Comparison of ENCODE assay signal across 1 cellular context in the genomic region with DNA sequence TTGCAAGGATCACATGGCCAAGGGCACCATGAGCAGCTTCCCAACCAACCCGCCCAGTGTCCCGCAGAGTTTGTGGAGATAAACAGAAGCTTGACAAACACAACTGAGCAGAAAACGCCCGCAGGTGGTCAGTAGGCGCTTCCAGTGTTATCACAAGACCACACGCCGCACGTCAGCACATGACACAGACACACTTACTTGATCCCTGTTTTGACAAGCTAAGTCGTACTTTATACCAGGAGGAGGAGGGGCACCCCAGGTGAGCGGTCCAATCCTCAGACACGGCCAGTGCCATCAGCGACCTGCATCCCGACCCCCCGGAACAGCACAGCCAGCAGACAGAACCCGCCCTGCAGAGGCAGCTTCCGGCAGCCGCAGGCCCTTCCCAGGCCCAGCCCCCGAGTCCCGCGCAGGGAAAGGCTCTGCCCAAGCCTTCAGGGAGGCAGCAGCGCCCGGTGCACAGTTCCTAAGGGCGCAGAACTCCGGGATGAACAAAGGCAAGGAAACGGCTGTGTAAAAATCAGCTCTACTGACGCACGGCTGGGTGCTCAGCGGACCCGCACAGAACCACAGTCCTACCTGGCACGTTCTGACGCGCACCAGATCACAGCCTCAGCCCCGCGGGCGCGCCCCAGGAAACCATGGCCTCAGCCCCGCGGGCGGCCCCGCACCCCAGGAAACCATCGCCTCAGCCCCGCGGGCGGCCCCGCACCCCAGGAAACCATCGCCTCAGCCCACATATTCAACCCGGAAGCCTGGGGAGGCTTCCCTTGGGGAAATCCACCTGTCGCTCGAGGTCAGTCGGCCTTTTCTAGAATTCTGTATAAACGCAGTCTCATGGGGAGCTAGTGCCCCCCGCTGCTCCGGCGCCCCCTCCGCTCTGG.
TF ChIP-seq lines count a peak whose summit lies in the region.

No MANE protein-coding gene starts in this region.

TF ChIP-seq in GM23338, 12 proteins besides CTCF, POLR2A, EP300 and RAD21:
- TF ChIP-seq, protein P1, sequence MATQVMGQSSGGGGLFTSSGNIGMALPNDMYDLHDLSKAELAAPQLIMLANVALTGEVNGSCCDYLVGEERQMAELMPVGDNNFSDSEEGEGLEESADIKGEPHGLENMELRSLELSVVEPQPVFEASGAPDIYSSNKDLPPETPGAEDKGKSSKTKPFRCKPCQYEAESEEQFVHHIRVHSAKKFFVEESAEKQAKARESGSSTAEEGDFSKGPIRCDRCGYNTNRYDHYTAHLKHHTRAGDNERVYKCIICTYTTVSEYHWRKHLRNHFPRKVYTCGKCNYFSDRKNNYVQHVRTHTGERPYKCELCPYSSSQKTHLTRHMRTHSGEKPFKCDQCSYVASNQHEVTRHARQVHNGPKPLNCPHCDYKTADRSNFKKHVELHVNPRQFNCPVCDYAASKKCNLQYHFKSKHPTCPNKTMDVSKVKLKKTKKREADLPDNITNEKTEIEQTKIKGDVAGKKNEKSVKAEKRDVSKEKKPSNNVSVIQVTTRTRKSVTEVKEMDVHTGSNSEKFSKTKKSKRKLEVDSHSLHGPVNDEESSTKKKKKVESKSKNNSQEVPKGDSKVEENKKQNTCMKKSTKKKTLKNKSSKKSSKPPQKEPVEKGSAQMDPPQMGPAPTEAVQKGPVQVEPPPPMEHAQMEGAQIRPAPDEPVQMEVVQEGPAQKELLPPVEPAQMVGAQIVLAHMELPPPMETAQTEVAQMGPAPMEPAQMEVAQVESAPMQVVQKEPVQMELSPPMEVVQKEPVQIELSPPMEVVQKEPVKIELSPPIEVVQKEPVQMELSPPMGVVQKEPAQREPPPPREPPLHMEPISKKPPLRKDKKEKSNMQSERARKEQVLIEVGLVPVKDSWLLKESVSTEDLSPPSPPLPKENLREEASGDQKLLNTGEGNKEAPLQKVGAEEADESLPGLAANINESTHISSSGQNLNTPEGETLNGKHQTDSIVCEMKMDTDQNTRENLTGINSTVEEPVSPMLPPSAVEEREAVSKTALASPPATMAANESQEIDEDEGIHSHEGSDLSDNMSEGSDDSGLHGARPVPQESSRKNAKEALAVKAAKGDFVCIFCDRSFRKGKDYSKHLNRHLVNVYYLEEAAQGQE (IDR thresholded peaks at IDR 0.05; ENCODE audit: unreplicated experiment): no peak
- TF ChIP-seq ETS1 (IDR thresholded peaks at IDR 0.05): no peak
- no peak for TF ChIP-seq ZNF331 (CRISPR knock-in tag; IDR thresholded peaks at IDR 0.05; ENCODE audit: low read depth)
- no peak for TF ChIP-seq POLR2AphosphoS5 (IDR thresholded peaks at IDR 0.05; ENCODE audit: low read depth)
- TF ChIP-seq EZH2 (IDR thresholded peaks at IDR 0.05; ENCODE audit: low read depth, unreplicated experiment): no peak
- TF ChIP-seq CREB1 (CRISPR knock-in tag; IDR thresholded peaks at IDR 0.05; ENCODE audit: low read depth): no peak
- no peak for TF ChIP-seq ZNF462 (CRISPR knock-in tag; IDR thresholded peaks at IDR 0.05)
- no peak for TF ChIP-seq ZNF114 (CRISPR knock-in tag; IDR thresholded peaks at IDR 0.05)
- no peak for TF ChIP-seq JUNB (IDR thresholded peaks at IDR 0.05; ENCODE audit: unreplicated experiment)
- no peak for TF ChIP-seq EZH2phosphoT487 (IDR thresholded peaks at IDR 0.05; ENCODE audit: unreplicated experiment)
- TF ChIP-seq NANOG (IDR thresholded peaks at IDR 0.05; ENCODE audit: borderline replicate concordance): no peak
- TF ChIP-seq STAT1 (IDR thresholded peaks at IDR 0.05; ENCODE audit: unreplicated experiment): no peak
